Comparison of ENCODE assay signal across 27 cellular contexts in the genomic region with DNA sequence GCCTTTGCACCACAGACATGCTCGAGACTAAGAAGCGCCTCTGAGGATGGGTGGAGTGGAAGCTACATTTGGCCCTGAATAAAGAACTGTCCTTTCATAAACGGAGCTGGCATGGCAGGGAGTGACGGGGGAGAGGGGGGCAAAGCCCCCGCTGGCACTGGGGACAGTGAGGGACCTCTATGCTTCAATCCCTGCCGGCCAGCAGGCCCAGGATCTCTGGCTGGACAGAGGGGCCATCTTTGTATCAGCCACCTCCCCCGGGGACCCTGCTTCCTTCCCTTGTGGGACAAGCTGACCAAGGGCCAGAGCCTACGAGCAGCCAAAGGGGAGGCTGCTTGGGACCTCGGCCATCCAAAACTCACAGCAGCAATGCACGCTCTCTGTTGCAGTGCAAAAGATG. TPM values are rescaled to one million over a fixed set of nuclear protein-coding genes. Genes with fewer than 3 reads are reported as not detected.
DNase-seq lines count a peak whose midpoint lies in the region; ATAC-seq, FAIRE-seq and TF ChIP-seq lines count a peak whose summit lies in the region.
"Had no signal": no experiment of that assay in that cellular context is flagged by ENCODE, and none has a peak within 500 bp of the region (broad histone marks: within the 10 kb centered on the region; RNA-seq: fewer than 3 reads in every experiment).

No MANE protein-coding gene starts in this region.

- FAIRE-seq in astrocyte (lab: Jason Lieb, UNC): no peak
- FAIRE-seq: A549, HTR-8/SVneo had no signal

- H3K27ac Mint-ChIP-seq in astrocyte (ENCODE audit: unreplicated experiment): no peak overlapping the region
- peak overlapping the region; percentile 45 for H3K27ac Mint-ChIP-seq in neural crest cell (ENCODE audit: unreplicated experiment)
- H3K27ac Mint-ChIP-seq: B cell; CD14-positive monocyte; CD8-positive, alpha-beta memory T cell; GM23338; H9 had no signal

- peak overlapping the region; percentile 63 for H3K4me2 ChIP-seq in astrocyte (ENCODE audit: low read length)
- no peak overlapping the region for H3K4me2 ChIP-seq in trophoblast cell (ENCODE audit: low read length)
- H3K4me2 ChIP-seq: A549, GM23338, PC-9 had no signal

- no peak overlapping the region for H3K4me3 ChIP-seq in astrocyte (ENCODE audit: insufficient read depth, low read depth, low read length)
- no peak overlapping the region for H3K4me3 ChIP-seq in trophoblast cell (ENCODE audit: low read depth, low read length)
- H3K4me3 ChIP-seq: A549, GM23338, PC-9, SJSA1 had no signal

- H2BK120ac ChIP-seq in trophoblast cell (ENCODE audit: insufficient read depth, low read length, poor library complexity): no peak overlapping the region

- H3K36me3 Mint-ChIP-seq in astrocyte (ENCODE audit: low read depth, unreplicated experiment): no peaks in the 10 kb centered on the region
- H3K36me3 Mint-ChIP-seq in neural crest cell (ENCODE audit: low read depth): no peaks in the 10 kb centered on the region
- H3K36me3 Mint-ChIP-seq: CD8-positive, alpha-beta memory T cell had no signal

- peaks cover 4% of the 10 kb centered on the region for H3K4me1 Mint-ChIP-seq in astrocyte (ENCODE audit: low read depth, unreplicated experiment)
- peaks cover 28% of the 10 kb centered on the region for H3K4me1 Mint-ChIP-seq in neural crest cell
- H3K4me1 Mint-ChIP-seq: GM23338 had no signal

- intact Hi-C loops in sciatic nerve (cut with DNase I): no loop called here

- TF ChIP-seq CTCF in astrocyte (IDR thresholded peaks at IDR 0.05; ENCODE audit: insufficient read depth, low read depth, low read length) (no peak), neural crest cell (conservative IDR thresholded peaks at IDR 0.05) (no peak)

- H2AK5ac ChIP-seq in trophoblast cell (ENCODE audit: low read length): no peak overlapping the region

- H3K9me3 ChIP-seq in astrocyte (ENCODE audit: insufficient read depth, low read depth, low read length) (no peaks in the 10 kb centered on the region), trophoblast cell (ENCODE audit: insufficient read depth, low read depth, low read length) (no peaks in the 10 kb centered on the region)

- DNase-seq in C1 segment of cervical spinal cord (lab: John Stamatoyannopoulos, UW): peak in 8 of 14 donors; percentile 14 to 56 (median 38)
- no peak for DNase-seq in astrocyte (ENCODE audit: low read depth)
- DNase-seq in neural crest cell (ENCODE audit: low read depth, low spot score): no peak
- DNase-seq in sciatic nerve (ENCODE audit: low spot score): no peak
- no peak for DNase-seq in trophoblast cell
- no peak for DNase-seq in DMS 273 treated with DMSO at 0.1 percent for 48 hours (lab: John Stamatoyannopoulos, UW)
- DNase-seq: Calu3; CD8-positive, alpha-beta memory T cell; DMS153; DND-41; H9; KBM-7; MV-4-11; NCI-H1105 treated with DMSO at 0.1 percent for 48 hours; NCI-H146; NCI-H2029; NCI-H446; NCI-H524 treated with DMSO at 0.1 percent for 48 hours; NCI-H774; PC-9 had no signal

- H3K79me1 ChIP-seq in trophoblast cell (ENCODE audit: low read length): no peaks in the 10 kb centered on the region

- H3K4me1 ChIP-seq in astrocyte (ENCODE audit: insufficient read depth, low read length): peaks cover 16% of the 10 kb centered on the region
- H3K4me1 ChIP-seq in trophoblast cell (ENCODE audit: control insufficient read depth in 1 of 2, insufficient read depth in 2 of 2, low read length in 2 of 2): no peaks in the 10 kb centered on the region
- H3K4me1 ChIP-seq: SJSA1 had no signal

- H2AFZ ChIP-seq in astrocyte (ENCODE audit: low read depth, low read length) (no peak overlapping the region), trophoblast cell (ENCODE audit: insufficient read depth, low read length, poor library complexity) (no peak overlapping the region)
- H2AFZ ChIP-seq: PC-9 had no signal

- no CpG with 5 or more reads among the region's 10 CpGs for WGBS in trophoblast cell (ENCODE audit: extremely low coverage, insufficient coverage, insufficient read length)

- ATAC-seq in sciatic nerve (peak; percentile 14), GM18505 (IDR thresholded peaks at IDR 0.05; ENCODE audit: unreplicated experiment) (no peak)
- ATAC-seq: A549, GM23338 had no signal

- H3K4me3 Mint-ChIP-seq in astrocyte (ENCODE audit: unreplicated experiment) (no peak overlapping the region), neural crest cell (no peak overlapping the region)
- H3K4me3 Mint-ChIP-seq: B cell; CD8-positive, alpha-beta memory T cell; GM23338; H9 had no signal

- no peak overlapping the region for H2BK5ac ChIP-seq in trophoblast cell (ENCODE audit: low read depth, low read length, poor library complexity)

- no peaks in the 10 kb centered on the region for H3K36me3 ChIP-seq in astrocyte (ENCODE audit: insufficient read depth, low read length)
- no peaks in the 10 kb centered on the region for H3K36me3 ChIP-seq in trophoblast cell (ENCODE audit: control insufficient read depth in 1 of 2, insufficient read depth in 2 of 2, low read length in 2 of 2)
- H3K36me3 ChIP-seq: SJSA1 had no signal

- H3K14ac ChIP-seq in trophoblast cell (ENCODE audit: low read length): no peak overlapping the region

- H3K18ac ChIP-seq in trophoblast cell (ENCODE audit: low read length): no peak overlapping the region

- H3K27me3 Mint-ChIP-seq in astrocyte (ENCODE audit: low read depth, unreplicated experiment) (peaks cover 15% of the 10 kb centered on the region), neural crest cell (ENCODE audit: low read depth) (peaks cover 11% of the 10 kb centered on the region)
- H3K27me3 Mint-ChIP-seq: B cell had no signal

- no peak overlapping the region for H3K4ac ChIP-seq in trophoblast cell (ENCODE audit: low read depth, low read length)

- H4K91ac ChIP-seq in trophoblast cell (ENCODE audit: low read depth, low read length): no peak overlapping the region

- H3K27me3 ChIP-seq in astrocyte (ENCODE audit: insufficient read depth, low read length) (no peaks in the 10 kb centered on the region), trophoblast cell (ENCODE audit: insufficient read depth, low read length) (no peaks in the 10 kb centered on the region)

- peaks cover 11% of the 10 kb centered on the region for H3K9me3 Mint-ChIP-seq in astrocyte (ENCODE audit: unreplicated experiment)
- H3K9me3 Mint-ChIP-seq in neural crest cell: no peaks in the 10 kb centered on the region

- no peak for TF ChIP-seq POLR2A in GM18505 (IDR thresholded peaks at IDR 0.05; ENCODE audit: borderline replicate concordance, extremely low read depth, insufficient read depth, insufficient read length)

- H3K9ac ChIP-seq in astrocyte (ENCODE audit: low read length) (peak overlapping the region; percentile 68), trophoblast cell (ENCODE audit: low read length) (no peak overlapping the region)

- no peaks in the 10 kb centered on the region for H3K79me2 ChIP-seq in astrocyte (ENCODE audit: insufficient read depth, low read length)
- no peaks in the 10 kb centered on the region for H3K79me2 ChIP-seq in trophoblast cell (ENCODE audit: control insufficient read depth, insufficient read depth, low read length, poor library complexity)

- H3K23ac ChIP-seq in trophoblast cell (ENCODE audit: low read length): no peak overlapping the region

- H2BK12ac ChIP-seq in trophoblast cell (ENCODE audit: low read length): no peak overlapping the region

- no peak overlapping the region for H4K8ac ChIP-seq in trophoblast cell (ENCODE audit: low read depth, low read length)

- H4K20me1 ChIP-seq in astrocyte (ENCODE audit: insufficient read depth, low read length): no peaks in the 10 kb centered on the region

- no peak overlapping the region for H4K12ac ChIP-seq in trophoblast cell (ENCODE audit: low read depth, low read length)

- H3K27ac ChIP-seq in astrocyte (ENCODE audit: low read depth, low read length) (peak overlapping the region; percentile 59), trophoblast cell (ENCODE audit: low read depth, low read length) (no peak overlapping the region)
- H3K27ac ChIP-seq: A549, PC-9, SJSA1 had no signal

RNA-seq across cellular contexts. Expression of a gene that starts 28.2 kb away (rescaled TPM):
- total RNA-seq in astrocyte (1.9 and 2.1 TPM in 2 replicates), neural crest cell (5.2 and 5.3 TPM in 2 replicates), sciatic nerve (8.6 TPM)
- polyA plus RNA-seq in trophoblast cell (2013): 2.5 and 2.8 TPM in 2 replicates
- total RNA-seq: PC-9 had no signal

Comparison
In these comparisons a context has a peak if more than half of its experiments do, and no peak if none do; other contexts are left out.
1. DNase-seq: peak in C1 segment of cervical spinal cord (8 of 14); none in astrocyte (single experiment), neural crest cell (single experiment), sciatic nerve (single experiment), trophoblast cell (0 of 2) and DMS 273 treated with DMSO at 0.1 percent for 48 hours (single experiment).